ENCODE assay signal across 1 cellular context in genomic region chr10:103053659-103054581, GRCh38.
TF ChIP-seq lines count a peak whose summit lies in the region.

No MANE protein-coding gene starts in this region.

TF ChIP-seq in GM23338, 12 proteins besides CTCF, POLR2A, EP300 and RAD21 (continued from another document):
- TF ChIP-seq ZNF462 (CRISPR knock-in tag; IDR thresholded peaks at IDR 0.05) (no peak), STAT1 (IDR thresholded peaks at IDR 0.05; ENCODE audit: unreplicated experiment) (no peak), REST (IDR thresholded peaks at IDR 0.05; ENCODE audit: unreplicated experiment) (no peak), CREB1 (CRISPR knock-in tag; IDR thresholded peaks at IDR 0.05; ENCODE audit: low read depth) (no peak), NANOG (IDR thresholded peaks at IDR 0.05; ENCODE audit: borderline replicate concordance) (no peak), EZH2 (IDR thresholded peaks at IDR 0.05; ENCODE audit: low read depth, unreplicated experiment) (no peak), JUNB (IDR thresholded peaks at IDR 0.05; ENCODE audit: unreplicated experiment) (no peak), POLR2AphosphoS5 (IDR thresholded peaks at IDR 0.05; ENCODE audit: low read depth) (no peak), ETS1 (IDR thresholded peaks at IDR 0.05) (no peak), EZH2phosphoT487 (IDR thresholded peaks at IDR 0.05; ENCODE audit: unreplicated experiment) (no peak), ZNF331 (CRISPR knock-in tag; IDR thresholded peaks at IDR 0.05; ENCODE audit: low read depth) (no peak)
